Comparison of ENCODE assay signal across 1 cellular context in genomic region chr19:49333426-49334288, GRCh38.
TF ChIP-seq lines count a peak whose summit lies in the region.

No MANE protein-coding gene starts in this region.

TF ChIP-seq in GM23338, 12 proteins besides CTCF, POLR2A, EP300 and RAD21 (continued from another document):
- TF ChIP-seq ZNF462 (CRISPR knock-in tag; IDR thresholded peaks at IDR 0.05) (no peak), ZNF331 (CRISPR knock-in tag; IDR thresholded peaks at IDR 0.05; ENCODE audit: low read depth) (no peak), STAT1 (IDR thresholded peaks at IDR 0.05; ENCODE audit: unreplicated experiment) (no peak), REST (IDR thresholded peaks at IDR 0.05; ENCODE audit: unreplicated experiment) (no peak), ETS1 (IDR thresholded peaks at IDR 0.05) (no peak), POLR2AphosphoS5 (IDR thresholded peaks at IDR 0.05; ENCODE audit: low read depth) (no peak), EZH2 (IDR thresholded peaks at IDR 0.05; ENCODE audit: low read depth, unreplicated experiment) (no peak)
